Comparison of ENCODE assay signal across 7 cellular contexts in the genomic region with DNA sequence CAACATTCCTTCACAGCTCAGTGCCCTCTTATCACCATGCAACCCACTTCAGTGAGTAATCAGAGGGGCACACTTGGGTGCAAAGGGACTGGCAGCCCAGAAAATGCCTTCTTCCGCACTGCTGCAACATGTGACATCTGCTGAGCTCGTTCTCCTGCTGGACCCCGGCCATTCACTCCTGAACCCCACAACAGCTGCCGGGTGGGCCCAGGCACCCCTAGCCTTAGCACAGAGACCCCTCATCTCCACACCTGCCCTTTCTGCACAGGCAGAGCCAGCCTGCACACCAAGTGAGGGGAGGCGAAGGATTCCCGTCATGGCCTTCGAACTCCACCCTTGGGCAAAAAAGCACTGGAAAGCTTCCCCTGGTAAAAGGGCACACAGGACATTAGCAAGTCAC.
"Had no signal": no experiment of that assay in that cellular context is flagged by ENCODE, and none has a peak within 500 bp of the region (broad histone marks: within the 10 kb centered on the region; RNA-seq: fewer than 3 reads in every experiment).

No MANE protein-coding gene starts in this region.

- H3K36me3 ChIP-seq: HAP-1 had no signal

- FAIRE-seq: H54 had no signal

- H3K4me3 ChIP-seq: GM23338, HAP-1 had no signal

- H3K9me3 ChIP-seq: HAP-1 had no signal

- H3K27ac ChIP-seq: HL-60 had no signal

- H2AFZ ChIP-seq: GM23338 had no signal

- DNase-seq: HFFc6, KBM-7 had no signal

- H3K4me1 ChIP-seq: HAP-1 had no signal

- H3K4me2 ChIP-seq: GM23338 had no signal

- ATAC-seq: GM23338, HCT116 had no signal
